ENCODE assay signal across 1 cellular context in genomic region chr14:77085538-77085937, GRCh38.
TF ChIP-seq lines count a peak whose summit lies in the region.

No MANE protein-coding gene starts in this region.

TF ChIP-seq in HEK293T, 16 proteins besides CTCF, POLR2A, EP300 and RAD21 (continued from another document):
- no peak for TF ChIP-seq TARDBP (IDR thresholded peaks at IDR 0.05)
